18 cellular contexts compared by ENCODE assay signal in genomic region chr11:75479598-75479986, GRCh38. TPM values are rescaled to one million over a fixed set of nuclear protein-coding genes. Genes with fewer than 3 reads are reported as not detected.
DNase-seq lines count a peak whose midpoint lies in the region; ATAC-seq and TF ChIP-seq lines count a peak whose summit lies in the region.
"Had no signal": no experiment of that assay in that cellular context is flagged by ENCODE, and none has a peak within 500 bp of the region (broad histone marks: within the 10 kb centered on the region; RNA-seq: fewer than 3 reads in every experiment).

No MANE protein-coding gene starts in this region.

- H3K4me3 ChIP-seq in left ventricle myocardium inferior (no peak overlapping the region), right atrium auricular region (no peak overlapping the region)
- H3K4me3 ChIP-seq: BLaER1 had no signal

- H3K4me1 Mint-ChIP-seq in activated naive CD4-positive, alpha-beta T cell treated with anti-CD3 and anti-CD28 coated beads for 36 hours (ENCODE audit: low read depth): peaks cover 16% of the 10 kb centered on the region

- no peak for DNase-seq in left ventricle myocardium inferior
- DNase-seq in right atrium auricular region (ENCODE audit: low spot score): no peak
- peak; percentile 76 for DNase-seq in NCI-H1092 treated with DMSO at 0.1 percent for 48 hours (lab: John Stamatoyannopoulos, UW)
- DNase-seq in foreskin melanocyte: peak; percentile 23
- no peak for DNase-seq in globus pallidus (ENCODE audit: low spot score)
- no peak for DNase-seq in activated naive CD4-positive, alpha-beta T cell treated with anti-CD3 and anti-CD28 coated beads for 36 hours
- DNase-seq: EL, GF-D8, MM.1S, NCI-H1105, NCI-H2029 treated with DMSO at 0.1 percent for 48 hours, NCI-H226, NCI-H524, PC-3, Right ventricle myocardium superior had no signal

- TF ChIP-seq CTCF in left ventricle myocardium inferior (IDR thresholded peaks at IDR 0.05; ENCODE audit: borderline replicate concordance) (no peak), right atrium auricular region (IDR thresholded peaks at IDR 0.05) (no peak)

- intact Hi-C loops in left ventricle myocardium inferior (cut with micrococcal nuclease): no loop called here
- intact Hi-C loops in activated naive CD4-positive, alpha-beta T cell treated with anti-CD3 and anti-CD28 coated beads for 36 hours (cut with micrococcal nuclease): no loop called here

- H3K4me3 Mint-ChIP-seq in activated naive CD4-positive, alpha-beta T cell treated with anti-CD3 and anti-CD28 coated beads for 36 hours: no peak overlapping the region
- H3K4me3 Mint-ChIP-seq: T-helper 1 cell treated with Interleukin-12 subunit alpha and Interleukin-12 subunit beta and Interleukin-4 antibody, amounts not matched to agents 30 μg/mL and 1 μg/mL, for 36 hours had no signal

- no peak overlapping the region for H3K27ac Mint-ChIP-seq in activated naive CD4-positive, alpha-beta T cell treated with anti-CD3 and anti-CD28 coated beads for 36 hours
- H3K27ac Mint-ChIP-seq: T-helper 1 cell treated with Interleukin-12 subunit alpha and Interleukin-12 subunit beta and Interleukin-4 antibody, amounts not matched to agents 30 μg/mL and 1 μg/mL, for 36 hours had no signal

- H3K27me3 ChIP-seq in left ventricle myocardium inferior (ENCODE audit: low read depth): no peaks in the 10 kb centered on the region
- no peaks in the 10 kb centered on the region for H3K27me3 ChIP-seq in right atrium auricular region
- H3K27me3 ChIP-seq: BLaER1 had no signal

- CTCF ChIA-PET in activated naive CD4-positive, alpha-beta T cell treated with anti-CD3 and anti-CD28 coated beads for 36 hours (lab: Charles Lee): no interaction called here

- no peaks in the 10 kb centered on the region for H3K9me3 ChIP-seq in left ventricle myocardium inferior (replicated peaks)
- no peaks in the 10 kb centered on the region for H3K9me3 ChIP-seq in right atrium auricular region
- H3K9me3 ChIP-seq: BLaER1 had no signal

- H3K4me1 ChIP-seq in left ventricle myocardium inferior (peaks cover 63% of the 10 kb centered on the region), right atrium auricular region (peaks cover 0 to 25% of the 10 kb centered on the region in 2 donors)

- H3K36me3 ChIP-seq in left ventricle myocardium inferior (no peaks in the 10 kb centered on the region), right atrium auricular region (no peaks in the 10 kb centered on the region)
- H3K36me3 ChIP-seq: BLaER1 had no signal

- H3K27me3 Mint-ChIP-seq in activated naive CD4-positive, alpha-beta T cell treated with anti-CD3 and anti-CD28 coated beads for 36 hours (ENCODE audit: low read depth): no peaks in the 10 kb centered on the region

- H3K27ac ChIP-seq in left ventricle myocardium inferior (replicated peaks) (peak overlapping the region; percentile 23), right atrium auricular region (no peak overlapping the region)
- H3K27ac ChIP-seq: BLaER1 had no signal

- no peak for ATAC-seq in GM21423 (IDR thresholded peaks at IDR 0.05; ENCODE audit: unreplicated experiment)
- ATAC-seq: PC-3 had no signal

- H3K9me3 Mint-ChIP-seq in activated naive CD4-positive, alpha-beta T cell treated with anti-CD3 and anti-CD28 coated beads for 36 hours: no peaks in the 10 kb centered on the region
- H3K9me3 Mint-ChIP-seq: T-helper 1 cell treated with Interleukin-12 subunit alpha and Interleukin-12 subunit beta and Interleukin-4 antibody, amounts not matched to agents 30 μg/mL and 1 μg/mL, for 36 hours had no signal

- H3K36me3 Mint-ChIP-seq in activated naive CD4-positive, alpha-beta T cell treated with anti-CD3 and anti-CD28 coated beads for 36 hours (ENCODE audit: low read depth): no peaks in the 10 kb centered on the region

RNA-seq across cellular contexts. Expression of gene GDPD5, which starts 46.1 kb away (rescaled TPM):
- 4.4 TPM for total RNA-seq in left ventricle myocardium inferior
- 1 to 10 TPM; 3.5 to 6.1 TPM for total RNA-seq in right atrium auricular region
- 10 to 100 TPM; 13.3 to 13.5 TPM for total RNA-seq in activated naive CD4-positive, alpha-beta T cell treated with anti-CD3 and anti-CD28 coated beads for 36 hours

RNA-seq across cellular contexts. Expression of gene KLHL35, which starts 46.6 kb away (rescaled TPM):
- total RNA-seq in left ventricle myocardium inferior: 0.74 TPM
- 1 to 10 TPM in 1 of 2 donors, under 1 TPM in 1; 0.20 to 1.4 TPM for total RNA-seq in right atrium auricular region
- under 1 TPM; 0.14 to 0.17 TPM for total RNA-seq in activated naive CD4-positive, alpha-beta T cell treated with anti-CD3 and anti-CD28 coated beads for 36 hours

Comparison
In these comparisons a context has a peak if more than half of its experiments do, and no peak if none do; other contexts are left out.
1. DNase-seq: peak in NCI-H1092 treated with DMSO at 0.1 percent for 48 hours (single experiment) and foreskin melanocyte (single experiment); none in left ventricle myocardium inferior (single experiment), right atrium auricular region (single experiment), globus pallidus (single experiment) and activated naive CD4-positive, alpha-beta T cell treated with anti-CD3 and anti-CD28 coated beads for 36 hours (single experiment).